In the genomic region with DNA sequence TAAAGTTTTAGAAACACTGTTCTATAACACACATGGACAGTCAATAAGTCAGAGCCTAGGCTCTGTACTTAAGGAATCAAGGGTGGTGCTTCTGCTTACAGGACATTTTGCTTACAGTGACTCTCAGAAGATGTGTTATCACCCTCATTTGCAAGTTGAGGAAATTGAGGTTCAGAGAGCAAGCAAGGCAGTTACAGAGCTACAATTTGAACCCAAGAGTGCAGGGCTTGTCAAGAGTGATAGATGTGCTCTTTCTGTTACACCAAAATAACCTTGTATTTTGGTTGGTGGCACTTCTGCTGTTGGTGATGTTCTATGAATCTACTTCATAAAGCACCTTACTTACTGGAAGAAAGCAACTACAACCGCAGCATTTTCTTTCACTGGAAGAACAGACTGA, we compare ENCODE assay signal across 8 cellular contexts.
DNase-seq lines count a peak whose midpoint lies in the region; ATAC-seq, FAIRE-seq and TF ChIP-seq lines count a peak whose summit lies in the region.

No MANE protein-coding gene starts in this region.

- peaks cover 6% of the 10 kb centered on the region for H3K36me3 ChIP-seq in CD4-positive, CD25-positive, alpha-beta regulatory T cell (ENCODE audit: control insufficient read depth, insufficient read depth, low read length)
- no peaks in the 10 kb centered on the region for H3K36me3 ChIP-seq in Loucy (ENCODE audit: insufficient read depth, low read length)
- no peaks in the 10 kb centered on the region for H3K36me3 ChIP-seq in astrocyte (ENCODE audit: insufficient read depth, low read length)

- no peaks in the 10 kb centered on the region for H3K27me3 Mint-ChIP-seq in CD4-positive, CD25-positive, alpha-beta regulatory T cell
- H3K27me3 Mint-ChIP-seq in astrocyte (ENCODE audit: low read depth, unreplicated experiment), result no peaks in the 10 kb centered on the region
- no peaks in the 10 kb centered on the region for H3K27me3 Mint-ChIP-seq in natural killer cell treated with Interleukin-12 subunit alpha and Interleukin-12 subunit beta and Interleukin-15 and Interleukin-18, amount 100 ng/mL, for 72 hours

- H4K20me1 ChIP-seq in Loucy (ENCODE audit: insufficient read depth, low read length, poor library complexity, severe bottlenecking) (no peaks in the 10 kb centered on the region), astrocyte (ENCODE audit: insufficient read depth, low read length) (no peaks in the 10 kb centered on the region)

- H3K36me3 Mint-ChIP-seq in CD4-positive, CD25-positive, alpha-beta regulatory T cell, result peaks cover 45% of the 10 kb centered on the region
- no peaks in the 10 kb centered on the region for H3K36me3 Mint-ChIP-seq in astrocyte (ENCODE audit: low read depth, unreplicated experiment)
- H3K36me3 Mint-ChIP-seq in natural killer cell treated with Interleukin-12 subunit alpha and Interleukin-12 subunit beta and Interleukin-15 and Interleukin-18, amount 100 ng/mL, for 72 hours, result peaks cover 4% of the 10 kb centered on the region

- H3K4me1 Mint-ChIP-seq in CD4-positive, CD25-positive, alpha-beta regulatory T cell, result peaks cover 10 to 36% (median 30%) of the 10 kb centered on the region in 4 donors
- peaks cover 27% of the 10 kb centered on the region for H3K4me1 Mint-ChIP-seq in astrocyte (ENCODE audit: low read depth, unreplicated experiment)
- H3K4me1 Mint-ChIP-seq in natural killer cell treated with Interleukin-12 subunit alpha and Interleukin-12 subunit beta and Interleukin-15 and Interleukin-18, amount 100 ng/mL, for 72 hours (ENCODE audit: low read depth in 2 of 2), result peaks cover 27 to 36% of the 10 kb centered on the region in 2 donors

- no peaks in the 10 kb centered on the region for H3K9me3 ChIP-seq in CD4-positive, CD25-positive, alpha-beta regulatory T cell (ENCODE audit: control insufficient read depth in 2 of 2, low read length in 2 of 2)
- H3K9me3 ChIP-seq in Loucy (ENCODE audit: insufficient read depth, low read depth, low read length) (no peaks in the 10 kb centered on the region), astrocyte (ENCODE audit: insufficient read depth, low read depth, low read length) (no peaks in the 10 kb centered on the region)

- H3F3A ChIP-seq in Loucy (ENCODE audit: low read depth), result peaks cover 10% of the 10 kb centered on the region; the same call in 1 of the 2 replicates

- FAIRE-seq in astrocyte (lab: Jason Lieb, UNC) (no peak), HTR-8/SVneo (lab: Jason Lieb, UNC) (no peak)

- peaks cover 0 to 1% (median 0%) of the 10 kb centered on the region in 7 donors for H3K9me3 Mint-ChIP-seq in CD4-positive, CD25-positive, alpha-beta regulatory T cell
- no peaks in the 10 kb centered on the region for H3K9me3 Mint-ChIP-seq in astrocyte (ENCODE audit: unreplicated experiment)
- H3K9me3 Mint-ChIP-seq in natural killer cell treated with Interleukin-12 subunit alpha and Interleukin-12 subunit beta and Interleukin-15 and Interleukin-18, amount 100 ng/mL, for 72 hours, result no peaks in the 10 kb centered on the region

- no peaks in the 10 kb centered on the region for H3K27me3 ChIP-seq in CD4-positive, CD25-positive, alpha-beta regulatory T cell (ENCODE audit: control insufficient read depth, insufficient read depth, low read length)
- H3K27me3 ChIP-seq in Loucy (ENCODE audit: insufficient read depth, low read length, poor library complexity, severe bottlenecking) (no peaks in the 10 kb centered on the region), astrocyte (ENCODE audit: insufficient read depth, low read length) (no peaks in the 10 kb centered on the region)

- H3K79me2 ChIP-seq in Loucy (ENCODE audit: insufficient read depth, low read length) (no peaks in the 10 kb centered on the region), astrocyte (ENCODE audit: insufficient read depth, low read length) (no peaks in the 10 kb centered on the region)

- H3K9me2 ChIP-seq in Loucy (replicated peaks; ENCODE audit: low read depth, low read length), result no peaks in the 10 kb centered on the region

- H3K4me1 ChIP-seq in CD4-positive, CD25-positive, alpha-beta regulatory T cell (ENCODE audit: control insufficient read depth, insufficient read depth, low read length, poor library complexity, severe bottlenecking), result peaks cover 32% of the 10 kb centered on the region
- H3K4me1 ChIP-seq in Loucy (ENCODE audit: insufficient read depth, low read length, poor library complexity, severe bottlenecking) (peaks cover 35% of the 10 kb centered on the region), astrocyte (ENCODE audit: insufficient read depth, low read length) (peaks cover 18% of the 10 kb centered on the region)

- H3K9ac ChIP-seq in Loucy (ENCODE audit: low read depth, low read length, poor library complexity, severe bottlenecking) (peak overlapping the region; percentile 49), astrocyte (ENCODE audit: low read length) (no peak overlapping the region)

- H3K27ac ChIP-seq in CD4-positive, CD25-positive, alpha-beta regulatory T cell (ENCODE audit: insufficient read depth, low read length, poor library complexity, severe bottlenecking), result peak overlapping the region; percentile 52
- peak overlapping the region; percentile 35 for H3K27ac ChIP-seq in astrocyte (ENCODE audit: low read depth, low read length)

- peak in 1 of 3 donors; percentile 20 for DNase-seq in CD4-positive, CD25-positive, alpha-beta regulatory T cell
- DNase-seq in astrocyte (ENCODE audit: low read depth), result no peak
- DNase-seq in natural killer cell treated with Interleukin-12 subunit alpha and Interleukin-12 subunit beta and Interleukin-15 and Interleukin-18, amount 100 ng/mL, for 72 hours (ENCODE audit: low spot score), result no peak
- no peak for DNase-seq in NCI-H446 (lab: John Stamatoyannopoulos, UW)
- no peak for DNase-seq in HTR-8/SVneo (ENCODE audit: insufficient read length, low spot score)
- DNase-seq in stimulated activated CD8-positive, alpha-beta memory T cell treated with anti-CD3 and anti-CD28 coated beads, Interleukin-4, amount 100 ng/mL, for 48 hours, result no peak

- no peak for TF ChIP-seq CTCF in Loucy (conservative IDR thresholded peaks at IDR 0.05; ENCODE audit: low read length)
- TF ChIP-seq CTCF in astrocyte (IDR thresholded peaks at IDR 0.05; ENCODE audit: insufficient read depth, low read depth, low read length), result no peak

- no peak overlapping the region for H3K27ac Mint-ChIP-seq in CD4-positive, CD25-positive, alpha-beta regulatory T cell
- H3K27ac Mint-ChIP-seq in astrocyte (ENCODE audit: unreplicated experiment), result no peak overlapping the region
- peak overlapping the region in 1 of 2 donors; percentile 85 for H3K27ac Mint-ChIP-seq in natural killer cell treated with Interleukin-12 subunit alpha and Interleukin-12 subunit beta and Interleukin-15 and Interleukin-18, amount 100 ng/mL, for 72 hours

- H3K4me2 ChIP-seq in Loucy (ENCODE audit: low read depth, low read length, poor library complexity, severe bottlenecking), result peak overlapping the region; percentile 62
- H3K4me2 ChIP-seq in astrocyte (ENCODE audit: low read length), result peak overlapping the region; percentile 24

- no peak overlapping the region for H3K4me3 Mint-ChIP-seq in CD4-positive, CD25-positive, alpha-beta regulatory T cell
- H3K4me3 Mint-ChIP-seq in astrocyte (ENCODE audit: unreplicated experiment), result no peak overlapping the region
- peak overlapping the region; percentile 21 for H3K4me3 Mint-ChIP-seq in natural killer cell treated with Interleukin-12 subunit alpha and Interleukin-12 subunit beta and Interleukin-15 and Interleukin-18, amount 100 ng/mL, for 72 hours

- peak overlapping the region; percentile 26; the same call in 1 of the 2 replicates for H2AFZ ChIP-seq in Loucy (ENCODE audit: low read length)
- H2AFZ ChIP-seq in astrocyte (ENCODE audit: low read depth, low read length), result no peak overlapping the region

- peak overlapping the region; percentile 49 for H3K4me3 ChIP-seq in CD4-positive, CD25-positive, alpha-beta regulatory T cell (ENCODE audit: low read depth, low read length)
- peak overlapping the region; percentile 29 for H3K4me3 ChIP-seq in Loucy (ENCODE audit: low read length, poor library complexity, severe bottlenecking)
- no peak overlapping the region for H3K4me3 ChIP-seq in astrocyte (ENCODE audit: insufficient read depth, low read depth, low read length)

- no peak for ATAC-seq in CD4-positive, CD25-positive, alpha-beta regulatory T cell (ENCODE audit: low read depth in 2 of 2)
- no peak for ATAC-seq in natural killer cell treated with Interleukin-12 subunit alpha and Interleukin-12 subunit beta and Interleukin-15 and Interleukin-18, amount 100 ng/mL, for 72 hours
- no peak for ATAC-seq in GM21526 (IDR thresholded peaks at IDR 0.05; ENCODE audit: low FRiP score, unreplicated experiment)
